Comparison of ENCODE assay signal across 1 cellular context in the genomic region with DNA sequence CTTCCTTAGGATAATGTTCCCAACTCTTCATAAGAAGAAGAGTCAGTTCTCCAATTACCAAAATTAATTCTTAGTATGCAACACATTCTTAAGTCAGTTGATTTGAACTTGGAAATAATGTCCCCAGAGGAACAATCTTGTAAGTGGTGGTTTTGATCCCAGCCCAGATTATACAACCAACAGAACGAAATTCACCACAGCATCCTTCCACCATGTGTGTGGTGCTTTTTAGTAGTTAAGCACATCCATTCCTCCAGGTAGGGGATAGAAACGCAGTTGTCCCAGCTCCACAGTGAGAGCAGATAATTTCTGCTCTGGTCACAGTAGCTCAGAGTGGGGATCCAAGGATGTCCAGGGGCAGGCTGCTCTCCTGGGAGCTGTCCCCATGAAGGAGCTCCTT.
TF ChIP-seq lines count a peak whose summit lies in the region.

No MANE protein-coding gene starts in this region.

TF ChIP-seq in IMR-90, 13 proteins besides CTCF, POLR2A, EP300 and RAD21:
- TF ChIP-seq SMC3 (IDR thresholded peaks at IDR 0.05; ENCODE audit: low read depth, low read length) (no peak), MAFK (IDR thresholded peaks at IDR 0.05; ENCODE audit: low read depth, low read length) (no peak)
